1 cellular context compared by ENCODE assay signal in genomic region chr6:13814176-13814937, GRCh38.
TF ChIP-seq lines count a peak whose summit lies in the region.

Gene MCUR1 (minus strand): TSS chr6:13814557. CDS start chr6:13814429, 128 bp downstream.

TF ChIP-seq in HepG2, 621 proteins besides CTCF, POLR2A, EP300 and RAD21 (continued from another document and continues in another):
- TF ChIP-seq ARID5B (CRISPR knock-in tag; IDR thresholded peaks at IDR 0.05) = peak; percentile 51; the same call in 1 of the 2 replicates
- TF ChIP-seq ZNF121 (CRISPR knock-in tag; IDR thresholded peaks at IDR 0.05) = no peak
- peak; percentile 92; the same call in 1 of the 2 replicates for TF ChIP-seq MTERF4 (CRISPR knock-in tag; IDR thresholded peaks at IDR 0.05)
- no peak for TF ChIP-seq TRIM22 (IDR thresholded peaks at IDR 0.05)
- no peak for TF ChIP-seq SSRP1 (CRISPR knock-in tag; IDR thresholded peaks at IDR 0.05)
- TF ChIP-seq ZSCAN29 (CRISPR knock-in tag; conservative IDR thresholded peaks at IDR 0.05) = no peak
- TF ChIP-seq XRCC5 (optimal IDR thresholded peaks at IDR 0.05; ENCODE audit: low read length) = peak; percentile 22
- TF ChIP-seq STAG1 (CRISPR knock-in tag; IDR thresholded peaks at IDR 0.05) = peak; percentile 33; the same call in 1 of the 2 replicates
- TF ChIP-seq HIVEP1 (CRISPR knock-in tag; IDR thresholded peaks at IDR 0.05) = no peak
- peak; percentile 96 for TF ChIP-seq ATF7-NPFF (CRISPR knock-in tag; IDR thresholded peaks at IDR 0.05; ENCODE audit: low read depth)
- TF ChIP-seq BCL3 (CRISPR knock-in tag; IDR thresholded peaks at IDR 0.05) = peak; percentile 98
- no peak for TF ChIP-seq ZNF17 (CRISPR knock-in tag; IDR thresholded peaks at IDR 0.05)
- peak; percentile 81 for TF ChIP-seq EEA1 (CRISPR knock-in tag; IDR thresholded peaks at IDR 0.05; ENCODE audit: borderline replicate concordance)
- TF ChIP-seq ATF7 (IDR thresholded peaks at IDR 0.05) = no peak
- TF ChIP-seq ATF7 (CRISPR knock-in tag; IDR thresholded peaks at IDR 0.05) = no peak
- TF ChIP-seq ZBTB40 (IDR thresholded peaks at IDR 0.05) = no peak
- peak; percentile 58; the same call in 1 of the 2 replicates for TF ChIP-seq ZBTB40 (CRISPR knock-in tag; IDR thresholded peaks at IDR 0.05)
- TF ChIP-seq TFAP4 (IDR thresholded peaks at IDR 0.05; ENCODE audit: borderline replicate concordance, low read depth) = peak; percentile 15; the same call in 1 of the 2 replicates
- no peak for TF ChIP-seq NCOA1 (CRISPR knock-in tag; IDR thresholded peaks at IDR 0.05)
- no peak for TF ChIP-seq NR2F1 (CRISPR knock-in tag; IDR thresholded peaks at IDR 0.05)
- TF ChIP-seq E2F2 (CRISPR knock-in tag; IDR thresholded peaks at IDR 0.05; ENCODE audit: borderline replicate concordance) = no peak
- no peak; the same call in 1 of the 2 replicates for TF ChIP-seq ZNF3 (CRISPR knock-in tag; IDR thresholded peaks at IDR 0.05)
- no peak for TF ChIP-seq PRPF4 (IDR thresholded peaks at IDR 0.05; ENCODE audit: low read depth, low read length, poor library complexity, severe bottlenecking)
- TF ChIP-seq ZBTB38 (CRISPR knock-in tag; IDR thresholded peaks at IDR 0.05) = peak; percentile 54; the same call in 1 of the 2 replicates
- TF ChIP-seq ZNF646 (CRISPR knock-in tag; IDR thresholded peaks at IDR 0.05) = no peak
- no peak for TF ChIP-seq MXI1 (IDR thresholded peaks at IDR 0.05; ENCODE audit: borderline replicate concordance, low read depth, low read length)
